Comparison of ENCODE assay signal across 29 cellular contexts in genomic region chr5:125041798-125042197, GRCh38.
"Had no signal": no experiment of that assay in that cellular context is flagged by ENCODE, and none has a peak within 500 bp of the region (broad histone marks: within the 10 kb centered on the region; RNA-seq: fewer than 3 reads in every experiment).

No MANE protein-coding gene starts in this region.

- H3K36me3 ChIP-seq: esophagus muscularis mucosa, heart right ventricle, left lung, lower lobe of right lung, ovary, right lobe of liver, thyroid gland, upper lobe of left lung, vagina, WERI-Rb-1 had no signal

- H3K27ac ChIP-seq: esophagus muscularis mucosa, foreskin keratinocyte, heart right ventricle, left lung, lower lobe of right lung, ovary, right lobe of liver, upper lobe of left lung, vagina, WERI-Rb-1 had no signal

- DNase-seq: activated CD4-positive, alpha-beta memory T cell treated with anti-CD3 and anti-CD28 coated beads, Interleukin-2, amount 10 ng/mL, durations not matched to agents 7 days and 5 days; activated CD4-positive, alpha-beta T cell treated with anti-CD3 and anti-CD28 coated beads, Interleukin-2, amount 10 ng/mL, durations not matched to agents 24 days and 14 days; activated CD4-positive, CD25-positive, alpha-beta regulatory T cell treated with anti-CD3 and anti-CD28 coated beads, Interleukin-2, amount 50 U/mL, for 72 hours; activated CD8-positive, alpha-beta memory T cell treated with anti-CD3 and anti-CD28 coated beads, Interleukin-2, amount 50 U/mL, for 48 hours; activated gamma-delta T cell treated with Interleukin-2 at 50 U/mL for 16 hours; activated T-cell treated with anti-CD3 and anti-CD28 coated beads, Interleukin-2, amount 50 U/mL, for 24 hours; foreskin keratinocyte; heart right ventricle; kidney glomerular epithelial cell; left lung; lower lobe of right lung; naive B cell; ovary; right lobe of liver; small intestine; stimulated activated CD4-positive, alpha-beta T cell treated with anti-CD3 and anti-CD28 coated beads, Interleukin-4, amount 100 ng/mL, for 4 hours; stimulated activated CD8-positive, alpha-beta memory T cell treated with anti-CD3 and anti-CD28 coated beads, Interleukin-4, amount 100 ng/mL, for 48 hours; stimulated activated naive CD8-positive, alpha-beta T cell treated with anti-CD3 and anti-CD28 coated beads, Interleukin-15, amount 100 ng/mL, for 72 hours; T-helper 9 cell; thyroid gland; upper lobe of left lung; WERI-Rb-1 had no signal

- ATAC-seq: activated naive CD4-positive, alpha-beta T cell treated with anti-CD3 and anti-CD28 coated beads, Interleukin-2, amount 50 U/mL, for 72 hours; activated T-helper 17 cell treated with anti-CD3 and anti-CD28 coated beads, Interleukin-2, amount 50 U/mL, for 72 hours; foreskin keratinocyte; heart right ventricle; left lung; lower lobe of right lung; right lobe of liver; stimulated activated memory B cell treated with anti-CD40 and anti-IgM and Interleukin-4, amounts not matched to agents 10 μg/mL and 1 μg/mL and 100 μg/mL, for 72 hours; stimulated activated naive CD8-positive, alpha-beta T cell treated with anti-CD3 and anti-CD28 coated beads, Interleukin-15, amount 100 ng/mL, for 72 hours had no signal

- FAIRE-seq: bronchial epithelial cell, small intestine, TTC549 had no signal

- H3K27me3 ChIP-seq: esophagus muscularis mucosa, foreskin keratinocyte, heart right ventricle, left lung, ovary, right lobe of liver, thyroid gland, upper lobe of left lung, vagina had no signal

- H3K9me3 ChIP-seq: esophagus muscularis mucosa, heart right ventricle, left lung, lower lobe of right lung, ovary, right lobe of liver, thyroid gland, upper lobe of left lung, vagina had no signal

- H3K4me3 ChIP-seq: esophagus muscularis mucosa, heart right ventricle, left lung, lower lobe of right lung, ovary, right lobe of liver, thyroid gland, upper lobe of left lung, vagina had no signal
